ENCODE assay signal across 8 cellular contexts in the genomic region with DNA sequence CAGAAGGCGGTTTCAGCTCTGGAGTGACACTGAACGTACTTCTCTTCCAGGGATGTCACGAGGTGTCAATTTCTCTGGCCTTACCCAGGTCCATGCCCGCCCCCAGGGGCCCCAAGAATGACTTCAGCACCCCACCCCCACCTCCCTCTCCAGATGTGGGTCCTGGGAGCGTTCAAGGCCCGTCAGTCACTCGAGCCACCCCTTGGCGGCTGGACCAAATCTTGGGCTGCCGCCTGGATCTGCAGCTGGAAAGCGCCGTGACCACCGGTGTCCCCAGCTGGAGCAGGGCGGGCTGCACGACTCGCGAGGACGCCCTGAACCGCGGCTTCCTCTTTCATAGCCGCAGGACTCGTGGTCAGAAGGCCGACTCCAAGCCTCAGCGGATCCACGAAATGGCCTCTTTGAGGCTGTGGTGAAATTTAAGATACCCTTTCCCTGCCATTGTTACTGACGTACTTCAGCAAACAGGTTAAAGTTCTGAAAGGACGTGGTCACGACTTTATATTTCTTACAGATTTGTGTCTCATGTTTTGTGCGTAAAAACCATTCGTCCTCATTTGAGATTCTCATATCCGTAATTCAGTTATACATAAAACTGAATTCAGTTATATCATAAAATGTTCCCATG. TPM values are rescaled to one million over a fixed set of nuclear protein-coding genes. Genes with fewer than 3 reads are reported as not detected.
A peak's percentile ranks its signal among the peaks of the same experiment; 100 is the strongest.
DNase-seq lines count a peak whose midpoint lies in the region; TF ChIP-seq lines count a peak whose summit lies in the region.

No MANE protein-coding gene starts in this region.

- no peaks in the 10 kb centered on the region for H3K27me3 ChIP-seq in H7 (ENCODE audit: control insufficient read depth, insufficient read depth, low read length)
- H3K27me3 ChIP-seq in adrenal gland, result no peaks in the 10 kb centered on the region
- H3K27me3 ChIP-seq in ovary, result no peaks in the 10 kb centered on the region

- no peaks in the 10 kb centered on the region for H3K9me3 ChIP-seq in adrenal gland (replicated peaks in 1 of 3)
- no peaks in the 10 kb centered on the region for H3K9me3 ChIP-seq in ovary

- 0 to 2% (median 1%) methylated on average over 17 to 30 of the region's 30 CpGs for WGBS in adrenal gland, 4 donors
- 2 to 3% (median 2%) methylated on average over 28 to 30 of the region's 30 CpGs for WGBS in ovary, 3 donors

- no peak for TF ChIP-seq POLR2A in adrenal gland (IDR thresholded peaks at IDR 0.05)
- no peak for TF ChIP-seq POLR2A in ovary (IDR thresholded peaks at IDR 0.05)

- H3K27ac ChIP-seq in adrenal gland, result peak overlapping the region; percentile 88 to 97 (median 95)
- peak overlapping the region; percentile 5 to 86 for H3K27ac ChIP-seq in ovary

- intact Hi-C loops in adrenal gland (cut with DNase I) (no loop called here), cardiac septum (cut with DNase I) (loop anchor here (1.0 to 5.0 kb wide), 3 partner anchors 25 to 205 kb away; a partner anchor contains a TSS), ovary (cut with DNase I) (no loop called here)

- peak overlapping the region; percentile 55 for H3K4me3 ChIP-seq in H7 (ENCODE audit: insufficient read depth, low read depth, low read length)
- H3K4me3 ChIP-seq in LNCaP clone FGC (ENCODE audit: low read depth, low read length), result peak overlapping the region; percentile 58
- peak overlapping the region in 3 of 4 donors; percentile 13 to 54 (median 47) for H3K4me3 ChIP-seq in adrenal gland
- H3K4me3 ChIP-seq in ovary, result peak overlapping the region; percentile 69

- in situ Hi-C loops in G401 (cut with HindIII; ENCODE audit: low sequenced_read_pairs), result no loop called here

- peaks cover 8 to 14% of the 10 kb centered on the region in 2 donors for H3K4me1 ChIP-seq in adrenal gland (replicated peaks in 1 of 2)
- H3K4me1 ChIP-seq in ovary (ENCODE audit: insufficient read depth), result peaks cover 4% of the 10 kb centered on the region

- TF ChIP-seq CTCF in LNCaP clone FGC (IDR thresholded peaks at IDR 0.05; ENCODE audit: control insufficient read depth, extremely low read depth, insufficient read depth) (no peak), adrenal gland (IDR thresholded peaks at IDR 0.05) (no peak), ovary (IDR thresholded peaks at IDR 0.05) (no peak)

- DNase-seq in G401 (ENCODE audit: low spot score) (peak; percentile 55), H7 (peak; percentile 57), LNCaP clone FGC (ENCODE audit: low read depth) (no peak), SKM-1 treated with dmso at 0.1 percent for 144 hours (lab: John Stamatoyannopoulos, UW; ENCODE audit: unreplicated experiment) (peak; percentile 79), adrenal gland (peak; percentile 64 to 88 (median 79)), cardiac septum (ENCODE audit: low spot score) (peak; percentile 87), ovary (peak; percentile 65 to 80 (median 71)), ureter (ENCODE audit: low spot score) (peak; percentile 72)

- H3K36me3 ChIP-seq in H7 (replicated peaks; ENCODE audit: control insufficient read depth, insufficient read depth, low read length), result no peaks in the 10 kb centered on the region
- H3K36me3 ChIP-seq in adrenal gland (replicated peaks in 1 of 2), result peaks cover 0 to 3% of the 10 kb centered on the region in 2 donors
- no peaks in the 10 kb centered on the region for H3K36me3 ChIP-seq in ovary

- no peak for TF ChIP-seq EP300 in ovary (IDR thresholded peaks at IDR 0.05)

RNA-seq across cellular contexts. Expression of a gene that starts 29.3 kb away (rescaled TPM):
- total RNA-seq in G401 (2014; rRNA removed; shearing (Covaris generic)), result 0.03 and 0.06 TPM in 2 replicates
- 1.0 and 2.3 TPM in 2 replicates for total RNA-seq in H7 (2014; rRNA removed; shearing (Covaris generic))
- total RNA-seq in adrenal gland (10 to 100 TPM in 6 of 8 donors, 1 to 10 TPM in 2; 8.3 to 15.6 (median 11.5) TPM), cardiac septum (2.5 TPM), ovary (1 to 10 TPM; 4.6 to 8.3 (median 6.4) TPM), ureter (20.2 TPM)
- polyA plus RNA-seq in adrenal gland (1 to 10 TPM; 5.7 to 8.9 (median 7.9) TPM), ovary (10 to 100 TPM in 1 of 2 donors, 1 to 10 TPM in 1; 3.8 to 10.3 TPM)
